8 cellular contexts compared by ENCODE assay signal in the genomic region with DNA sequence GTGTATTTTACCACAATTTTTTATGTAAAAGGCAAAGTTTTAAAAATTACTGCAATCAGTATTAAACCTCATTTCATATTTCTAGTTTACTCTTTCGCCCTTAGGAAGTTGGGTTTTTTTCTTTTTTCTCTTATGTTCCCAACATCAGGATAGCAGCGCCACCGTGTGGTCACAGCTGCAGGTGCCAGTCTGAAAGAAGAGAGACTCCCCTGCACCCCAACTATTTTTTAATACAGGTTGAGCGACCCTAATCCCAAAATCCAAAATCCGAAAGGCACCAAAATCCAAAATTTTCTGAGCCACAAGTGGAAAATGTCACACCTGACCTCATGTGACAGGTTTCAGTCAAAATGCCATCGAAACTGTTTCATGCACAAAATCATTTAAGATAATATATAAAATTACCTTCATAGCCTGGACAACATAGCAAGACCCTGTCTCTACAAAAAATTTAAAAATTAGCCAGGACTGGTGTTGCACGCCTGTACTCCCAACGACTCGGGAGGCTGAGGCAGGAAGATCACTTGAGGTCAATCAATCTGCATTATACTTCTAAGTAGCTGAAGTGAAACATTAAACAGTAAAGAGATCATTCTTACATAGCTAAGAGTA. TPM values are rescaled to one million over a fixed set of nuclear protein-coding genes. Genes with fewer than 3 reads are reported as not detected.
A peak's percentile ranks its signal among the peaks of the same experiment; 100 is the strongest.
DNase-seq lines count a peak whose midpoint lies in the region; ATAC-seq, FAIRE-seq and TF ChIP-seq lines count a peak whose summit lies in the region.

No MANE protein-coding gene starts in this region.

- no TSS peak for BruUV-seq in GM12878 (replicated peaks; lab: Mats Ljungman, UMichigan)

- H3K9me3 ChIP-seq in GM12878 (replicated peaks; ENCODE audit: control insufficient read depth, insufficient read depth, low read length) = no peaks in the 10 kb centered on the region

- FAIRE-seq in G401.6 (lab: Jason Lieb, UNC) (peak; percentile 91), GM12878 (lab: Jason Lieb, UNC) (peak; percentile 80), H54 (lab: Jason Lieb, UNC) (no peak)

- CTCF ChIA-PET in GM12878 (lab: Yijun Ruan, JAX) = interaction anchor here (0.7 to 12.7 kb wide), 27 partner anchors 8 to 418 kb away, joined by 3 to 590 read pairs (median 4); partner anchors contain the start of genes CLEC10A, SLC16A11 and SLC16A13

- no peak overlapping the region for H3K27ac ChIP-seq in GM12878 (ENCODE audit: control insufficient read depth, insufficient read depth)

- peaks cover 0 to 3% of the 10 kb centered on the region in 2 experiments; a peak in 1 of 4 replicates for H3K27me3 ChIP-seq in GM12878 (replicated peaks in 1 of 2; ENCODE audit: control insufficient read depth in 2 of 2, insufficient read depth in 2 of 2, low read length in 1 of 2)

- peak; percentile 83 to 91 (median 89) for TF ChIP-seq CTCF in GM12878 (IDR thresholded peaks at IDR 0.05 in 2 of 3, conservative IDR thresholded peaks at IDR 0.05 in 1 of 3; ENCODE audit: control insufficient read depth in 2 of 3, extremely low read depth in 1 of 3, insufficient read depth in 1 of 3, low read depth in 3 of 3, low read length in 3 of 3)

- H2AFZ ChIP-seq in GM12878 (ENCODE audit: control insufficient read depth, low read depth, low read length) = no peak overlapping the region

- RAD21 ChIA-PET in GM12878 (lab: Charles Lee; ENCODE audit: unreplicated experiment) = interaction anchor here (0.7 to 9.9 kb wide), 8 partner anchors 41 to 160 kb away, joined by 3 to 269 read pairs (median 4); partner anchors contain the start of gene SLC16A11

- in situ Hi-C loops in GM12878 (cut with MboI) = loop anchor here (5.0 kb wide), 2 partner anchors 84 to 224 kb away; no protein-coding TSS in a partner anchor

- 6% methylated on average over 9 of the region's 9 CpGs for WGBS in GM12878 (ENCODE audit: insufficient coverage, insufficient replicate concordance, low lambda C conversion rate, missing lambda C conversion rate)

- no peak overlapping the region for H3K9ac ChIP-seq in GM12878 (ENCODE audit: control insufficient read depth, insufficient read depth, low read length)

- intact Hi-C loops in GM12878 (cut with micrococcal nuclease; ENCODE audit: unreplicated experiment) = loop anchor here (1.0 to 5.0 kb wide), 3 partner anchors 84 to 224 kb away; no protein-coding TSS in a partner anchor

- ATAC-seq in GM12878 (no peak), GM19324 (IDR thresholded peaks at IDR 0.05; ENCODE audit: low FRiP score, unreplicated experiment) (no peak)

- POLR2A ChIA-PET in GM12878 (lab: Charles Lee) = interaction anchor here (0.7 to 1.6 kb wide), 3 partner anchors 51 to 101 kb away, joined by 3 to 5 read pairs (median 3); partner anchors contain the start of gene SLC16A13

- no peak overlapping the region for H3K4me3 ChIP-seq in GM12878

- DNase-seq in NCI-H128 (lab: John Stamatoyannopoulos, UW; ENCODE audit: unreplicated experiment) (peak; percentile 11), T1000 (lab: John Stamatoyannopoulos, UW) (peak; percentile 29), GM12878 (ENCODE audit: low read depth, low spot score) (peak; percentile 33), iPS-NIHi11 (ENCODE audit: low spot score) (peak; percentile 65), H54 (ENCODE audit: insufficient read length, low spot score) (no peak)
- DNase-seq in stimulated activated CD4-positive, alpha-beta T cell treated with anti-CD3 and anti-CD28 coated beads, Interleukin-12 subunit alpha, Interleukin-12 subunit beta, amount 100 ng/mL, for 4 hours = peak; percentile 82

- peaks cover 18% of the 10 kb centered on the region for H3K4me1 ChIP-seq in GM12878 (ENCODE audit: control insufficient read depth, insufficient read depth, low read length)

- no peak overlapping the region for H3K4me2 ChIP-seq in GM12878 (ENCODE audit: control insufficient read depth, insufficient read depth)

- peak; percentile 98 for TF ChIP-seq RAD21 in GM12878 (IDR thresholded peaks at IDR 0.05; ENCODE audit: insufficient read depth, low read depth, low read length)

- TF ChIP-seq EP300 in GM12878 (IDR thresholded peaks at IDR 0.05; ENCODE audit: borderline replicate concordance in 1 of 2, control insufficient read depth in 1 of 2, low read depth in 2 of 2, low read length in 2 of 2) = no peak

- H3K79me2 ChIP-seq in GM12878 (ENCODE audit: control insufficient read depth, insufficient read depth, low read length) = no peaks in the 10 kb centered on the region

- SMC1A ChIA-PET in GM12878 (lab: Charles Lee; ENCODE audit: uncharacterized antibody, unreplicated experiment) = interaction anchor here (0.6 to 11.2 kb wide), 7 partner anchors 17 to 115 kb away, joined by 3 to 356 read pairs (median 4); partner anchors contain the start of gene SLC16A11

- no peaks in the 10 kb centered on the region for H3K36me3 ChIP-seq in GM12878 (ENCODE audit: control insufficient read depth in 2 of 2, insufficient read depth in 2 of 2, low read length in 1 of 2)

- TF ChIP-seq POLR2A in GM12878 (IDR thresholded peaks at IDR 0.05; ENCODE audit: low read depth, low read length) (no peak), H54 (IDR thresholded peaks at IDR 0.05; ENCODE audit: low read depth, low read length) (no peak)

- no peaks in the 10 kb centered on the region for H4K20me1 ChIP-seq in GM12878 (ENCODE audit: control insufficient read depth, insufficient read depth)

TF ChIP-seq in GM12878, 131 proteins besides CTCF, POLR2A, EP300 and RAD21 (continues in another document):
- TF ChIP-seq YY1 (IDR thresholded peaks at IDR 0.05; ENCODE audit: low read depth, low read length) (peak; percentile 73), MTA2 (IDR thresholded peaks at IDR 0.05; ENCODE audit: low read depth) (no peak), MYB (IDR thresholded peaks at IDR 0.05; ENCODE audit: borderline replicate concordance, low read depth, low read length) (0 out of 2 replicates have a peak, but pooled peaks have one; percentile 36), SMC3 (IDR thresholded peaks at IDR 0.05; ENCODE audit: borderline replicate concordance, low read length) (peak; percentile 100)

RNA-seq across cellular contexts. Expression of gene ASGR2, which starts 21.8 kb away (rescaled TPM):
- 0.51 TPM in 1 of 2 replicates, not detected in the other for total RNA-seq in GM12878 (2013; cell fraction: nucleolus; rRNA removed)
- total RNA-seq in GM12878 (2014; rRNA removed) (not detected in 2 replicates), GM12878 (2014; rRNA removed; fragmentation: Illumina TruSeq; extraction: Trizol) (not detected in 2 replicates), GM12878 (2021) (0.37 TPM in 1 of 2 replicates, not detected in the other)
- not detected for polyA plus RNA-seq in GM12878 (2011; ENCODE audit: low read depth)
- polyA plus RNA-seq in GM12878 (2011; rRNA removed) (0.17 TPM in 1 of 2 replicates, not detected in the other), GM12878 (2014; fragmentation: Illumina TruSeq; extraction: Trizol) (not detected in 2 replicates), GM12878 (2014; fragmentation: Nextera tagmentation; extraction: Ambion mirVana) (not detected), GM12878 (2014; rRNA removed) (not detected in 2 replicates), GM12878 (2016; fragmentation: Nextera tagmentation; extraction: Ambion mirVana) (not detected)
- 0.04 and 0.15 TPM in 2 replicates for polyA plus RNA-seq in GM12878 (2011; cell fraction: cytosol; rRNA removed)
- 0.07 and 0.09 TPM in 2 replicates for polyA plus RNA-seq in GM12878 (2011; cell fraction: nucleus; rRNA removed)
- 0.08 TPM in 1 of 2 replicates, not detected in the other for polyA plus RNA-seq in GM12878 (2012)
- not detected in 2 replicates for polyA minus RNA-seq in GM12878 (2011; rRNA and poly(A)+ RNA removed)
- not detected in 2 replicates for polyA minus RNA-seq in GM12878 (2011; cell fraction: cytosol; rRNA and poly(A)+ RNA removed)
- polyA minus RNA-seq in GM12878 (2011; cell fraction: nucleus; rRNA and poly(A)+ RNA removed) = not detected in 2 replicates

RNA-seq across cellular contexts. Expression of gene ASGR1, which starts 42.8 kb away (rescaled TPM):
- total RNA-seq in GM12878 (2013; cell fraction: nucleolus; rRNA removed) = 0.76 and 1.3 TPM in 2 replicates
- 0.34 TPM in 1 of 2 replicates, not detected in the other for total RNA-seq in GM12878 (2014; rRNA removed)
- total RNA-seq in GM12878 (2014; rRNA removed; fragmentation: Illumina TruSeq; extraction: Trizol) = not detected in 2 replicates
- total RNA-seq in GM12878 (2021) = 0.43 TPM in 1 of 2 replicates, not detected in the other
- polyA plus RNA-seq in GM12878 (2011; ENCODE audit: low read depth) = not detected
- polyA plus RNA-seq in GM12878 (2011; rRNA removed) = 0.16 TPM in 1 of 2 replicates, not detected in the other
- polyA plus RNA-seq in GM12878 (2011; cell fraction: cytosol; rRNA removed) = 0.12 and 0.18 TPM in 2 replicates
- 0.37 and 0.57 TPM in 2 replicates for polyA plus RNA-seq in GM12878 (2011; cell fraction: nucleus; rRNA removed)
- 0.18 TPM in 1 of 2 replicates, not detected in the other for polyA plus RNA-seq in GM12878 (2012)
- polyA plus RNA-seq in GM12878 (2014; fragmentation: Illumina TruSeq; extraction: Trizol) = 0.12 TPM in 1 of 2 replicates, not detected in the other
- polyA plus RNA-seq in GM12878 (2014; fragmentation: Nextera tagmentation; extraction: Ambion mirVana) = not detected
- 0.06 TPM in 1 of 2 replicates, not detected in the other for polyA plus RNA-seq in GM12878 (2014; rRNA removed)
- polyA plus RNA-seq in GM12878 (2016; fragmentation: Nextera tagmentation; extraction: Ambion mirVana) = not detected
- not detected in 2 replicates for polyA minus RNA-seq in GM12878 (2011; rRNA and poly(A)+ RNA removed)
- not detected in 2 replicates for polyA minus RNA-seq in GM12878 (2011; cell fraction: cytosol; rRNA and poly(A)+ RNA removed)
- not detected in 2 replicates for polyA minus RNA-seq in GM12878 (2011; cell fraction: nucleus; rRNA and poly(A)+ RNA removed)

RNA-seq across cellular contexts. Expression of gene CLEC10A, which starts 56.3 kb away (rescaled TPM):
- not detected in 2 replicates for total RNA-seq in GM12878 (2013; cell fraction: nucleolus; rRNA removed)
- not detected in 2 replicates for total RNA-seq in GM12878 (2014; rRNA removed)
- total RNA-seq in GM12878 (2014; rRNA removed; fragmentation: Illumina TruSeq; extraction: Trizol) = not detected in 2 replicates
- not detected in 2 replicates for total RNA-seq in GM12878 (2021)
- not detected for polyA plus RNA-seq in GM12878 (2011; ENCODE audit: low read depth)
- polyA plus RNA-seq in GM12878 (2011; rRNA removed) = not detected in 2 replicates
- not detected in 2 replicates for polyA plus RNA-seq in GM12878 (2011; cell fraction: cytosol; rRNA removed)
- polyA plus RNA-seq in GM12878 (2011; cell fraction: nucleus; rRNA removed) = not detected in 2 replicates
- not detected in 2 replicates for polyA plus RNA-seq in GM12878 (2012)
- polyA plus RNA-seq in GM12878 (2014; fragmentation: Illumina TruSeq; extraction: Trizol) = not detected in 2 replicates
- polyA plus RNA-seq in GM12878 (2014; fragmentation: Nextera tagmentation; extraction: Ambion mirVana) = not detected
- polyA plus RNA-seq in GM12878 (2014; rRNA removed) = not detected in 2 replicates
- polyA plus RNA-seq in GM12878 (2016; fragmentation: Nextera tagmentation; extraction: Ambion mirVana) = not detected
- not detected in 2 replicates for polyA minus RNA-seq in GM12878 (2011; rRNA and poly(A)+ RNA removed)
- polyA minus RNA-seq in GM12878 (2011; cell fraction: cytosol; rRNA and poly(A)+ RNA removed) = not detected in 2 replicates
- polyA minus RNA-seq in GM12878 (2011; cell fraction: nucleus; rRNA and poly(A)+ RNA removed) = not detected in 2 replicates
